In genomic region chr17:69327060-69327831, GRCh38 we compare ENCODE assay signal across 8 cellular contexts. TPM values are rescaled to one million over a fixed set of nuclear protein-coding genes. Genes with fewer than 3 reads are reported as not detected.
DNase-seq lines count a peak whose midpoint lies in the region; ATAC-seq lines count a peak whose summit lies in the region.

ABCA5 (minus strand) TSS chr17:69327133; CDS start chr17:69314415, 12,718 bp downstream.

- DNase-seq in Ammon's horn (ENCODE audit: low spot score) = peak; percentile 87
- peak; percentile 87 for DNase-seq in GM19238 (ENCODE audit: insufficient read length, low spot score)
- DNase-seq in NCI-H510A treated with DMSO at 0.1 percent for 48 hours (lab: John Stamatoyannopoulos, UW) = peak; percentile 95
- peak; percentile 68 to 76 for DNase-seq in activated CD4-positive, alpha-beta T cell treated with anti-CD3 and anti-CD28 coated beads, Interleukin-2, amount 50 U/mL, for 24 hours (ENCODE audit: low read depth in 1 of 2, low spot score in 1 of 2)
- peak; percentile 29 for DNase-seq in dedifferentiated amniotic fluid mesenchymal stem cell (ENCODE audit: extremely low spot score)
- peak; percentile 94 for DNase-seq in left lobe of liver (ENCODE audit: low spot score)
- DNase-seq in stimulated activated CD4-positive, alpha-beta T cell treated with anti-CD3 and anti-CD28 coated beads, Interleukin-2, amount 100 ng/mL, for 24 hours = peak; percentile 84 to 86

- ATAC-seq in HG03439 (IDR thresholded peaks at IDR 0.05; ENCODE audit: unreplicated experiment) (peak; percentile 92), left lobe of liver (peak; percentile 91)

RNA-seq across cellular contexts. Expression of gene ABCA5, which starts in this region (rescaled TPM):
- 48.7 TPM for total RNA-seq in left lobe of liver

Comparison
In these comparisons a context has a peak if more than half of its experiments do, and no peak if none do; other contexts are left out.
1. Peak in every context shown above with its lines: DNase-seq and ATAC-seq.
2. DNase-seq: peak in every context shown above with its lines; median percentile 95 in NCI-H510A treated with DMSO at 0.1 percent for 48 hours; 94 in left lobe of liver; 87 in Ammon's horn; 87 in GM19238; 85 in stimulated activated CD4-positive, alpha-beta T cell treated with anti-CD3 and anti-CD28 coated beads, Interleukin-2, amount 100 ng/mL, for 24 hours; 72 in activated CD4-positive, alpha-beta T cell treated with anti-CD3 and anti-CD28 coated beads, Interleukin-2, amount 50 U/mL, for 24 hours; 29 in dedifferentiated amniotic fluid mesenchymal stem cell.